17 cellular contexts compared by ENCODE assay signal in genomic region chr4:60847614-60848013, GRCh38.
"Had no signal": no experiment of that assay in that cellular context is flagged by ENCODE, and none has a peak within 500 bp of the region (broad histone marks: within the 10 kb centered on the region; RNA-seq: fewer than 3 reads in every experiment).

No MANE protein-coding gene starts in this region.

- H3K27ac Mint-ChIP-seq: dendritic cell treated with granulocyte-macrophage colony-stimulating factor and Interleukin-4, amounts not matched to agents 40 ng/mL and 50 ng/mL, for 4 days; effector memory CD8-positive, alpha-beta T cell; mesothelial cell of epicardium; natural killer cell had no signal

- H3K4me1 Mint-ChIP-seq: natural killer cell, neural crest cell had no signal

- H3K4me3 ChIP-seq: esophagus squamous epithelium, gastroesophageal sphincter, right atrium auricular region, suprapubic skin, tibial nerve had no signal

- ATAC-seq: effector memory CD8-positive, alpha-beta T cell; gastroesophageal sphincter; natural killer cell; stimulated activated naive CD8-positive, alpha-beta T cell treated with anti-CD3 and anti-CD28 coated beads, Interleukin-15, Interleukin-2, amounts not matched to agents 100 U/mL and 50 U/mL, for 24 hours had no signal

- H3K36me3 ChIP-seq: esophagus squamous epithelium, gastroesophageal sphincter, right atrium auricular region, suprapubic skin, tibial nerve had no signal

- H3K4me1 ChIP-seq: esophagus squamous epithelium, gastroesophageal sphincter, right atrium auricular region, suprapubic skin, tibial nerve had no signal

- H3K27me3 ChIP-seq: esophagus squamous epithelium, gastroesophageal sphincter, right atrium auricular region, suprapubic skin, tibial nerve had no signal

- H3K27me3 Mint-ChIP-seq: dendritic cell treated with granulocyte-macrophage colony-stimulating factor and Interleukin-4, amounts not matched to agents 40 ng/mL and 50 ng/mL, for 4 days; effector memory CD8-positive, alpha-beta T cell had no signal

- DNase-seq: effector memory CD8-positive, alpha-beta T cell; esophagus squamous epithelium; foreskin fibroblast; glutamatergic neuron; kidney glomerular epithelial cell; natural killer cell; posterior cingulate gyrus; small intestine; stimulated activated CD4-positive, alpha-beta T cell treated with anti-CD3 and anti-CD28 coated beads, Interleukin-12 subunit alpha, Interleukin-12 subunit beta, amount 100 ng/mL, for 4 hours; stimulated activated naive CD8-positive, alpha-beta T cell treated with anti-CD3 and anti-CD28 coated beads, Interleukin-15, Interleukin-2, amounts not matched to agents 100 U/mL and 50 U/mL, for 24 hours had no signal

- H3K36me3 Mint-ChIP-seq: natural killer cell had no signal

- H3K9me3 ChIP-seq: esophagus squamous epithelium, suprapubic skin had no signal

- H3K4me3 Mint-ChIP-seq: dendritic cell treated with granulocyte-macrophage colony-stimulating factor and Interleukin-4, amounts not matched to agents 40 ng/mL and 50 ng/mL, for 4 days; effector memory CD8-positive, alpha-beta T cell; mesothelial cell of epicardium; natural killer cell; neural crest cell had no signal

- H3K27ac ChIP-seq: esophagus squamous epithelium, gastroesophageal sphincter, right atrium auricular region, suprapubic skin, tibial nerve had no signal
